1 cellular context compared by ENCODE assay signal in genomic region chr12:131860472-131861260, GRCh38.
A peak's percentile ranks its signal among the peaks of the same experiment; 100 is the strongest.
TF ChIP-seq lines count a peak whose summit lies in the region.

No MANE protein-coding gene starts in this region.

TF ChIP-seq in WTC11, 78 proteins besides CTCF, POLR2A, EP300 and RAD21 (continued from another document):
- TF ChIP-seq FOXP4 (CRISPR knock-in tag; IDR thresholded peaks at IDR 0.05) (0 out of 2 replicates have a peak, but pooled peaks have one; percentile 48), ATF3 (CRISPR knock-in tag; conservative IDR thresholded peaks at IDR 0.05) (peak; percentile 77), NFE2L1 (CRISPR knock-in tag; IDR thresholded peaks at IDR 0.05) (peak; percentile 71; the same call in 1 of the 2 replicates), MAX (CRISPR knock-in tag; IDR thresholded peaks at IDR 0.05) (peak; percentile 80)
